ENCODE assay signal across 9 cellular contexts in the genomic region with DNA sequence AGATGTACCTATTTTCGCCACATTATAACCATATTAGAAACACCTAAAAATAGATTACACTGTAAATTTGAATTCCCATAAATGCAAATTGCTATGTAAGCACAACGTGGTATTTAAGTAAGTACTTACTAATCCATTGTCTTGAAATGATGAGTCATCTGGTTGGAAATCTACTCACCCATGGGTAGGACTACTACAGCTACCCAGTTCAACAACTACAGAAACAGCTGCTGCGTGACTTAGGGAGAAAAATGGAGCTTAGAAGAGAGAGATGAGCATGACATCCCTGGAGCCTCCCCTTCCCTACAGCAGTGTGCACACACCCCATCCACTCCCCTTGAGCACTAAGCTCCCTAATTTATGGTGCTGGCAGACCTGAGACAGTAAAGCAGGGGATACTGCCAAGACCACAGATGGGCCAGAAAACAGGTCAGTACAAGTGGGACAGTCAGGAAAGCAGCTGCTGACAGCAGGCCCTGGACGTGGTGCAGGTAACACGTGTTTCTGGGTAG. TPM values are rescaled to one million over a fixed set of nuclear protein-coding genes. Genes with fewer than 3 reads are reported as not detected.
DNase-seq lines count a peak whose midpoint lies in the region; ATAC-seq, FAIRE-seq and TF ChIP-seq lines count a peak whose summit lies in the region.
"Had no signal": no experiment of that assay in that cellular context is flagged by ENCODE, and none has a peak within 500 bp of the region (broad histone marks: within the 10 kb centered on the region; RNA-seq: fewer than 3 reads in every experiment).

No MANE protein-coding gene starts in this region.

- no peak overlapping the region for H3K4me3 ChIP-seq in GM12878
- no peak overlapping the region for H3K4me3 ChIP-seq in suprapubic skin

- no TSS peak for BruUV-seq in GM12878 (replicated peaks; lab: Mats Ljungman, UMichigan)

- no peak overlapping the region for H3K9ac ChIP-seq in GM12878 (ENCODE audit: control insufficient read depth, insufficient read depth, low read length)

- H3K4me3 Mint-ChIP-seq in activated naive CD8-positive, alpha-beta T cell treated with anti-CD3 and anti-CD28 coated beads, Interleukin-2, amount 50 U/mL, for 24 hours: no peak overlapping the region
- no peak overlapping the region for H3K4me3 Mint-ChIP-seq in activated naive CD8-positive, alpha-beta T cell treated with anti-CD3 and anti-CD28 coated beads for 36 hours

- TF ChIP-seq CTCF in GM12878 (IDR thresholded peaks at IDR 0.05 in 2 of 3, conservative IDR thresholded peaks at IDR 0.05 in 1 of 3; ENCODE audit: control insufficient read depth in 2 of 3, extremely low read depth in 1 of 3, insufficient read depth in 1 of 3, low read depth in 3 of 3, low read length in 3 of 3) (no peak), suprapubic skin (IDR thresholded peaks at IDR 0.05) (no peak)

- RAD21 ChIA-PET in GM12878 (lab: Charles Lee; ENCODE audit: unreplicated experiment): interaction anchor here (0.6 to 1.6 kb wide), 2 partner anchors 14 to 30 kb away, joined by 3 to 6 read pairs; no protein-coding TSS in a partner anchor

- H3K4me1 ChIP-seq in GM12878 (ENCODE audit: control insufficient read depth, insufficient read depth, low read length) (peaks cover 20% of the 10 kb centered on the region), suprapubic skin (peaks cover 6% of the 10 kb centered on the region)

- TF ChIP-seq POLR2A in GM12878 (IDR thresholded peaks at IDR 0.05; ENCODE audit: low read depth, low read length) (no peak), suprapubic skin (IDR thresholded peaks at IDR 0.05) (no peak)

- H3K79me2 ChIP-seq in GM12878 (ENCODE audit: control insufficient read depth, insufficient read depth, low read length): peaks cover 8% of the 10 kb centered on the region

- peaks cover 13% of the 10 kb centered on the region for H3K4me1 Mint-ChIP-seq in activated naive CD8-positive, alpha-beta T cell treated with anti-CD3 and anti-CD28 coated beads, Interleukin-2, amount 50 U/mL, for 24 hours
- peaks cover 7% of the 10 kb centered on the region for H3K4me1 Mint-ChIP-seq in activated naive CD8-positive, alpha-beta T cell treated with anti-CD3 and anti-CD28 coated beads for 36 hours

- no peaks in the 10 kb centered on the region for H3K27me3 Mint-ChIP-seq in activated naive CD8-positive, alpha-beta T cell treated with anti-CD3 and anti-CD28 coated beads, Interleukin-2, amount 50 U/mL, for 24 hours
- no peaks in the 10 kb centered on the region for H3K27me3 Mint-ChIP-seq in activated naive CD8-positive, alpha-beta T cell treated with anti-CD3 and anti-CD28 coated beads for 36 hours

- no peak for TF ChIP-seq RAD21 in GM12878 (IDR thresholded peaks at IDR 0.05; ENCODE audit: insufficient read depth, low read depth, low read length)

- DNase-seq in activated naive CD8-positive, alpha-beta T cell treated with anti-CD3 and anti-CD28 coated beads, Interleukin-2, amount 50 U/mL, for 24 hours: no peak
- no peak for DNase-seq in activated naive CD8-positive, alpha-beta T cell treated with anti-CD3 and anti-CD28 coated beads for 36 hours
- DNase-seq in HT1080 (ENCODE audit: low read depth) (peak; percentile 72), GM12878 (ENCODE audit: low read depth, low spot score) (peak; percentile 51), suprapubic skin (ENCODE audit: low spot score in 2 of 2) (no peak), HTR-8/SVneo (ENCODE audit: insufficient read length, low spot score) (no peak)
- DNase-seq in activated CD8-positive, alpha-beta memory T cell treated with anti-CD3 and anti-CD28 coated beads, Interleukin-2, amount 50 U/mL, for 48 hours: no peak
- no peak for DNase-seq in stimulated activated naive CD4-positive, alpha-beta T cell (lab: John Stamatoyannopoulos, UW)
- DNase-seq: activated CD4-positive, alpha-beta T cell treated with anti-CD3 and anti-CD28 coated beads for 48 hours had no signal

- H3K9me3 ChIP-seq in GM12878 (replicated peaks; ENCODE audit: control insufficient read depth, insufficient read depth, low read length) (no peaks in the 10 kb centered on the region), suprapubic skin (no peaks in the 10 kb centered on the region)

- H2AFZ ChIP-seq in GM12878 (ENCODE audit: control insufficient read depth, low read depth, low read length): no peak overlapping the region

- no peaks in the 10 kb centered on the region; a peak in 1 of 4 replicates for H3K36me3 ChIP-seq in GM12878 (ENCODE audit: control insufficient read depth in 2 of 2, insufficient read depth in 2 of 2, low read length in 1 of 2)
- no peaks in the 10 kb centered on the region for H3K36me3 ChIP-seq in suprapubic skin

- H3K27me3 ChIP-seq in GM12878 (replicated peaks in 1 of 2; ENCODE audit: control insufficient read depth in 2 of 2, insufficient read depth in 2 of 2, low read length in 1 of 2): no peaks in the 10 kb centered on the region
- no peaks in the 10 kb centered on the region for H3K27me3 ChIP-seq in suprapubic skin

- FAIRE-seq in GM12878 (lab: Jason Lieb, UNC): no peak
- FAIRE-seq in HTR-8/SVneo (lab: Jason Lieb, UNC): no peak

- H3K27ac ChIP-seq in GM12878 (ENCODE audit: control insufficient read depth, insufficient read depth) (no peak overlapping the region), suprapubic skin (peak overlapping the region; percentile 49)

- SMC1A ChIA-PET in GM12878 (lab: Charles Lee; ENCODE audit: uncharacterized antibody, unreplicated experiment): interaction anchor here (1.1 to 1.5 kb wide), 3 partner anchors 9 to 20 kb away, joined by 3 to 8 read pairs (median 4); no protein-coding TSS in a partner anchor

- no peaks in the 10 kb centered on the region for H3K36me3 Mint-ChIP-seq in activated naive CD8-positive, alpha-beta T cell treated with anti-CD3 and anti-CD28 coated beads, Interleukin-2, amount 50 U/mL, for 24 hours (ENCODE audit: low read depth)
- no peaks in the 10 kb centered on the region for H3K36me3 Mint-ChIP-seq in activated naive CD8-positive, alpha-beta T cell treated with anti-CD3 and anti-CD28 coated beads for 36 hours

- in situ Hi-C loops in GM12878 (cut with MboI): no loop called here

- intact Hi-C loops in GM12878 (cut with micrococcal nuclease; ENCODE audit: unreplicated experiment): no loop called here

- H3K9me3 Mint-ChIP-seq in activated naive CD8-positive, alpha-beta T cell treated with anti-CD3 and anti-CD28 coated beads, Interleukin-2, amount 50 U/mL, for 24 hours: no peaks in the 10 kb centered on the region
- H3K9me3 Mint-ChIP-seq in activated naive CD8-positive, alpha-beta T cell treated with anti-CD3 and anti-CD28 coated beads for 36 hours: no peaks in the 10 kb centered on the region

- CTCF ChIA-PET in GM12878 (lab: Yijun Ruan, JAX): interaction anchor here (1.0 to 4.2 kb wide), 3 partner anchors 9 to 17 kb away, joined by 3 to 18 read pairs (median 6); no protein-coding TSS in a partner anchor

- peak; percentile 43 for ATAC-seq in activated naive CD8-positive, alpha-beta T cell treated with anti-CD3 and anti-CD28 coated beads, Interleukin-2, amount 50 U/mL, for 24 hours
- ATAC-seq in GM12878: peak; percentile 53

- H3K27ac Mint-ChIP-seq in activated naive CD8-positive, alpha-beta T cell treated with anti-CD3 and anti-CD28 coated beads, Interleukin-2, amount 50 U/mL, for 24 hours: no peak overlapping the region
- H3K27ac Mint-ChIP-seq in activated naive CD8-positive, alpha-beta T cell treated with anti-CD3 and anti-CD28 coated beads for 36 hours: no peak overlapping the region

- 21% methylated on average over 5 of the region's 5 CpGs for WGBS in GM12878 (ENCODE audit: insufficient coverage, insufficient replicate concordance, low lambda C conversion rate, missing lambda C conversion rate)
- 45% methylated on average over 5 of the region's 5 CpGs for WGBS in suprapubic skin

- TF ChIP-seq EP300 in GM12878 (IDR thresholded peaks at IDR 0.05; ENCODE audit: borderline replicate concordance in 1 of 2, control insufficient read depth in 1 of 2, low read depth in 2 of 2, low read length in 2 of 2) (no peak), suprapubic skin (IDR thresholded peaks at IDR 0.05) (no peak)

- POLR2A ChIA-PET in GM12878 (lab: Charles Lee): interaction anchor here (0.6 kb wide), 1 partner anchor 26 kb away, joined by 3 read pairs; no protein-coding TSS in a partner anchor

- H3K4me2 ChIP-seq in GM12878 (ENCODE audit: control insufficient read depth, insufficient read depth): peak overlapping the region; percentile 1; the same call in 1 of the 2 replicates

- H4K20me1 ChIP-seq in GM12878 (ENCODE audit: control insufficient read depth, insufficient read depth): no peaks in the 10 kb centered on the region

RNA-seq across cellular contexts. Expression of a gene that starts 26.9 kb away (rescaled TPM):
- 10 to 100 TPM; 14.8 to 16.0 TPM for total RNA-seq in activated naive CD8-positive, alpha-beta T cell treated with anti-CD3 and anti-CD28 coated beads for 36 hours
- 3.6 and 5.3 TPM in 2 replicates for total RNA-seq in HT1080 (2014; rRNA removed; shearing (Covaris generic))
- 1.3 and 3.3 TPM in 2 replicates for polyA plus RNA-seq in HT1080 (2015; cell fraction: cytosol; rRNA removed)
- 1.1 and 1.7 TPM in 2 replicates for polyA plus RNA-seq in HT1080 (2015; cell fraction: nucleus; rRNA removed)
- 8.4 and 8.8 TPM in 2 replicates for total RNA-seq in GM12878 (2013; cell fraction: nucleolus; rRNA removed)
- total RNA-seq in GM12878 (2014; rRNA removed) (8.2 and 8.9 TPM in 2 replicates), GM12878 (2014; rRNA removed; fragmentation: Illumina TruSeq; extraction: Trizol) (12.9 and 13.6 TPM in 2 replicates), GM12878 (2021) (15.6 and 16.5 TPM in 2 replicates), suprapubic skin (10 to 100 TPM; 13.7 to 24.3 (median 17.9) TPM)
- 34.4 TPM for polyA plus RNA-seq in GM12878 (2011; ENCODE audit: low read depth)
- polyA plus RNA-seq in GM12878 (2011; rRNA removed) (17.4 and 25.5 TPM in 2 replicates), GM12878 (2014; fragmentation: Illumina TruSeq; extraction: Trizol) (9.8 and 15.3 TPM in 2 replicates), GM12878 (2014; fragmentation: Nextera tagmentation; extraction: Ambion mirVana) (1 to 10 TPM; 4.6 to 4.8 TPM), GM12878 (2014; rRNA removed) (6.3 and 8.1 TPM in 2 replicates), GM12878 (2016; fragmentation: Nextera tagmentation; extraction: Ambion mirVana) (1 to 10 TPM; 5.6 to 8.7 TPM)
- polyA plus RNA-seq in GM12878 (2011; cell fraction: cytosol; rRNA removed): 5.4 and 5.8 TPM in 2 replicates
- 2.7 and 4.2 TPM in 2 replicates for polyA plus RNA-seq in GM12878 (2011; cell fraction: nucleus; rRNA removed)
- 41.1 and 60.7 TPM in 2 replicates for polyA plus RNA-seq in GM12878 (2012)
- 7.4 and 12.2 TPM in 2 replicates for polyA minus RNA-seq in GM12878 (2011; rRNA and poly(A)+ RNA removed)
- polyA minus RNA-seq in GM12878 (2011; cell fraction: cytosol; rRNA and poly(A)+ RNA removed): 3.2 and 4.7 TPM in 2 replicates
- 1.2 and 1.4 TPM in 2 replicates for polyA minus RNA-seq in GM12878 (2011; cell fraction: nucleus; rRNA and poly(A)+ RNA removed)

RNA-seq across cellular contexts. Expression of a gene that starts 32.7 kb away (rescaled TPM):
- 10 to 100 TPM; 28.8 to 29.0 TPM for total RNA-seq in activated naive CD8-positive, alpha-beta T cell treated with anti-CD3 and anti-CD28 coated beads for 36 hours
- 21.2 and 25.1 TPM in 2 replicates for total RNA-seq in HT1080 (2014; rRNA removed; shearing (Covaris generic))
- polyA plus RNA-seq in HT1080 (2015; cell fraction: cytosol; rRNA removed): 37.6 and 43.2 TPM in 2 replicates
- 16.1 and 17.5 TPM in 2 replicates for polyA plus RNA-seq in HT1080 (2015; cell fraction: nucleus; rRNA removed)
- 36.7 and 38.5 TPM in 2 replicates for total RNA-seq in GM12878 (2013; cell fraction: nucleolus; rRNA removed)
- total RNA-seq in GM12878 (2014; rRNA removed) (90.6 and 96.0 TPM in 2 replicates), GM12878 (2014; rRNA removed; fragmentation: Illumina TruSeq; extraction: Trizol) (110 and 114 TPM in 2 replicates), GM12878 (2021) (84.3 and 85.9 TPM in 2 replicates), suprapubic skin (10 to 100 TPM; 18.7 to 26.1 (median 20.6) TPM)
- 65.5 TPM for polyA plus RNA-seq in GM12878 (2011; ENCODE audit: low read depth)
- polyA plus RNA-seq in GM12878 (2011; rRNA removed) (89.5 and 129 TPM in 2 replicates), GM12878 (2014; fragmentation: Illumina TruSeq; extraction: Trizol) (120 and 151 TPM in 2 replicates), GM12878 (2014; fragmentation: Nextera tagmentation; extraction: Ambion mirVana) (10 to 100 TPM; 48.7 to 69.1 TPM), GM12878 (2014; rRNA removed) (68.5 and 76.8 TPM in 2 replicates), GM12878 (2016; fragmentation: Nextera tagmentation; extraction: Ambion mirVana) (100 to 1,000 TPM; 129 to 131 TPM)
- polyA plus RNA-seq in GM12878 (2011; cell fraction: cytosol; rRNA removed): 43.6 and 46.9 TPM in 2 replicates
- polyA plus RNA-seq in GM12878 (2011; cell fraction: nucleus; rRNA removed): 22.2 and 24.3 TPM in 2 replicates
- 84.3 and 96.2 TPM in 2 replicates for polyA plus RNA-seq in GM12878 (2012)
- polyA minus RNA-seq in GM12878 (2011; rRNA and poly(A)+ RNA removed): 59.3 and 75.9 TPM in 2 replicates
- 25.3 and 30.1 TPM in 2 replicates for polyA minus RNA-seq in GM12878 (2011; cell fraction: cytosol; rRNA and poly(A)+ RNA removed)
- polyA minus RNA-seq in GM12878 (2011; cell fraction: nucleus; rRNA and poly(A)+ RNA removed): 11.0 and 17.1 TPM in 2 replicates

RNA-seq across cellular contexts. Expression of a gene that starts 47.7 kb away (rescaled TPM):
- 1 to 10 TPM; 2.0 to 2.2 TPM for total RNA-seq in activated naive CD8-positive, alpha-beta T cell treated with anti-CD3 and anti-CD28 coated beads for 36 hours
- total RNA-seq in HT1080 (2014; rRNA removed; shearing (Covaris generic)): 1.0 and 1.2 TPM in 2 replicates
- 1.8 and 1.9 TPM in 2 replicates for polyA plus RNA-seq in HT1080 (2015; cell fraction: cytosol; rRNA removed)
- 3.6 and 5.5 TPM in 2 replicates for polyA plus RNA-seq in HT1080 (2015; cell fraction: nucleus; rRNA removed)
- 5.5 and 5.9 TPM in 2 replicates for total RNA-seq in GM12878 (2013; cell fraction: nucleolus; rRNA removed)
- total RNA-seq in GM12878 (2014; rRNA removed): 0.33 and 0.90 TPM in 2 replicates
- 0.36 and 0.74 TPM in 2 replicates for total RNA-seq in GM12878 (2014; rRNA removed; fragmentation: Illumina TruSeq; extraction: Trizol)
- total RNA-seq in GM12878 (2021): 0.72 and 0.93 TPM in 2 replicates
- polyA plus RNA-seq in GM12878 (2011; ENCODE audit: low read depth): 0.92 TPM
- polyA plus RNA-seq in GM12878 (2011; rRNA removed): 0.41 and 0.48 TPM in 2 replicates
- 0.27 and 0.52 TPM in 2 replicates for polyA plus RNA-seq in GM12878 (2011; cell fraction: cytosol; rRNA removed)
- polyA plus RNA-seq in GM12878 (2011; cell fraction: nucleus; rRNA removed): 0.80 and 0.91 TPM in 2 replicates
- polyA plus RNA-seq in GM12878 (2012): 1.8 and 2.2 TPM in 2 replicates
- polyA plus RNA-seq in GM12878 (2014; fragmentation: Illumina TruSeq; extraction: Trizol): 0.26 and 0.97 TPM in 2 replicates
- under 1 TPM; 0.03 to 0.09 TPM for polyA plus RNA-seq in GM12878 (2014; fragmentation: Nextera tagmentation; extraction: Ambion mirVana)
- polyA plus RNA-seq in GM12878 (2014; rRNA removed): 0.34 and 0.42 TPM in 2 replicates
- under 1 TPM; 0.24 to 0.60 TPM for polyA plus RNA-seq in GM12878 (2016; fragmentation: Nextera tagmentation; extraction: Ambion mirVana)
- polyA minus RNA-seq in GM12878 (2011; rRNA and poly(A)+ RNA removed): 0.41 and 1.2 TPM in 2 replicates
- not detected in 2 replicates for polyA minus RNA-seq in GM12878 (2011; cell fraction: cytosol; rRNA and poly(A)+ RNA removed)
- polyA minus RNA-seq in GM12878 (2011; cell fraction: nucleus; rRNA and poly(A)+ RNA removed): 0.10 and 0.24 TPM in 2 replicates
- total RNA-seq in suprapubic skin: 1 to 10 TPM; 3.4 to 6.9 (median 5.4) TPM

Comparison
In these comparisons a context has a peak if more than half of its experiments do, and no peak if none do; other contexts are left out.
1. DNase-seq: peak in HT1080 (single experiment) and GM12878 (single experiment); none in activated naive CD8-positive, alpha-beta T cell treated with anti-CD3 and anti-CD28 coated beads, Interleukin-2, amount 50 U/mL, for 24 hours (single experiment), activated naive CD8-positive, alpha-beta T cell treated with anti-CD3 and anti-CD28 coated beads for 36 hours (single experiment), suprapubic skin (0 of 2), HTR-8/SVneo (single experiment), activated CD8-positive, alpha-beta memory T cell treated with anti-CD3 and anti-CD28 coated beads, Interleukin-2, amount 50 U/mL, for 48 hours (single experiment) and stimulated activated naive CD4-positive, alpha-beta T cell (0 of 6).